In the genomic region with DNA sequence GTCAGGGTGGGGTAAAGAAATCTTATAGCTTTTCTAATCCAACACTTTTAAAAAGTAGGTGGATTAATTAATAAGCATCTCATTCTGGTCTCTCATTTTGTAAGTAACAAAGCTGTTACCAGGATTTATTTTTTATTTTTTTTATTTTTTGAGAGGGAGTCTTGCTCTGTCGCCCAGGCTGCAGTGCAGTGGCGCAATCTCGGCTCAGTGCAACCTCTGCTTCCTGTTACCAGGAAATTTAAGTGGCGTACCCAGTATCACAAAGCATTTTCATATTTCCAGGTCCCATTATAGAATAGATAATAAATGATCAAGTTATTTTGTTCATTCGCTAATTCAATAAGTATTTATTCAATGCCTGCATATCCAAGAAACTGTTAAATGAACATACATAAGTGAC, we compare ENCODE assay signal across 29 cellular contexts. TPM values are rescaled to one million over a fixed set of nuclear protein-coding genes. Genes with fewer than 3 reads are reported as not detected.
"Had no signal": no experiment of that assay in that cellular context is flagged by ENCODE, and none has a peak within 500 bp of the region (broad histone marks: within the 10 kb centered on the region; RNA-seq: fewer than 3 reads in every experiment).

No MANE protein-coding gene starts in this region.

- ATAC-seq: effector memory CD8-positive, alpha-beta T cell; esophagus mucosa; gastrocnemius medialis; left colon; left lobe of liver had no signal

- H3K4me3 ChIP-seq: colonic mucosa, esophagus squamous epithelium, gastrocnemius medialis, left ventricle myocardium inferior, lung had no signal

- H3K36me3 ChIP-seq: colonic mucosa, esophagus squamous epithelium, gastrocnemius medialis, left ventricle myocardium inferior had no signal

- H3K9me3 Mint-ChIP-seq: dendritic cell treated with granulocyte-macrophage colony-stimulating factor and Interleukin-4, amounts not matched to agents 40 ng/mL and 50 ng/mL, for 4 days; effector memory CD8-positive, alpha-beta T cell; endodermal cell; memory B cell had no signal

- H3K4me3 Mint-ChIP-seq: dendritic cell treated with granulocyte-macrophage colony-stimulating factor and Interleukin-4, amounts not matched to agents 40 ng/mL and 50 ng/mL, for 4 days; effector memory CD8-positive, alpha-beta T cell; endodermal cell; memory B cell had no signal

- H3K9me3 ChIP-seq: colonic mucosa, esophagus squamous epithelium, gastrocnemius medialis, left ventricle myocardium inferior had no signal

- H3K27me3 ChIP-seq: colonic mucosa, gastrocnemius medialis had no signal

- H3K4me1 ChIP-seq: colonic mucosa, esophagus squamous epithelium, gastrocnemius medialis, left ventricle myocardium inferior had no signal

- H3K36me3 Mint-ChIP-seq: memory B cell had no signal

- FAIRE-seq: endometrium, islet of Langerhans, keratinocyte had no signal

- DNase-seq: colonic mucosa; cortex of kidney; effector CD8-positive, alpha-beta T cell; effector memory CD8-positive, alpha-beta T cell; endodermal cell; erythroblast; esophagus squamous epithelium; foreskin fibroblast; foreskin melanocyte; gastrocnemius medialis; glutamatergic neuron; head of caudate nucleus; hippocampal formation; kidney glomerular epithelial cell; left colon; left ventricle myocardium inferior; mammary epithelial cell; mesendoderm; midbrain had no signal

- H3K27ac Mint-ChIP-seq: dendritic cell treated with granulocyte-macrophage colony-stimulating factor and Interleukin-4, amounts not matched to agents 40 ng/mL and 50 ng/mL, for 4 days; effector memory CD8-positive, alpha-beta T cell; endodermal cell; memory B cell had no signal

- H3K4me1 Mint-ChIP-seq: memory B cell had no signal

- H3K27ac ChIP-seq: colonic mucosa, epithelial cell of prostate, esophagus squamous epithelium, gastrocnemius medialis had no signal

RNA-seq across cellular contexts. Expression of a gene that starts 13.2 kb away (rescaled TPM):
- total RNA-seq: chondrocyte, endodermal cell had no signal
